In genomic region chr13:92488249-92488845, GRCh38 we compare ENCODE assay signal across 27 cellular contexts.
"Had no signal": no experiment of that assay in that cellular context is flagged by ENCODE, and none has a peak within 500 bp of the region (broad histone marks: within the 10 kb centered on the region; RNA-seq: fewer than 3 reads in every experiment).

No MANE protein-coding gene starts in this region.

- DNase-seq: hypothalamus; immature natural killer cell; kidney; left colon; left lung; lower lobe of right lung; mammary epithelial cell; mesenchymal stem cell; naive B cell; natural killer cell; nephron progenitor cell; pancreas; posterior cingulate gyrus; retina; right cardiac atrium; spleen; stimulated activated CD4-positive, alpha-beta T cell treated with anti-CD3 and anti-CD28 coated beads, Interleukin-4, amount 100 ng/mL, for 24 hours; stimulated activated naive CD4-positive, alpha-beta T cell; tibial artery; trophoblast cell; upper lobe of right lung had no signal

- ATAC-seq: left colon; left lung; lower lobe of right lung; natural killer cell; pancreas; right cardiac atrium; sciatic nerve; stimulated activated effector memory CD8-positive, alpha-beta T cell treated with anti-CD3 and anti-CD28 coated beads, Interleukin-12 subunit alpha, Interleukin-12 subunit beta, amount 100 ng/mL, for 72 hours; upper lobe of right lung had no signal

- H3K36me3 ChIP-seq: left lung, lower lobe of right lung, pancreas, prostate gland, spleen, suprapubic skin, thoracic aorta, tibial artery, upper lobe of right lung had no signal

- H3K27ac ChIP-seq: left lung, lower lobe of right lung, pancreas, prostate gland, skin epidermis, spleen, suprapubic skin, thoracic aorta, tibial artery, upper lobe of right lung had no signal

- H3K4me1 ChIP-seq: left lung, lower lobe of right lung, pancreas, prostate gland, spleen, suprapubic skin, tibial artery, upper lobe of right lung had no signal

- H3K9me3 ChIP-seq: left lung, lower lobe of right lung, pancreas, prostate gland, suprapubic skin, thoracic aorta, tibial artery, upper lobe of right lung had no signal

- H3K27me3 ChIP-seq: left lung, pancreas, spleen, suprapubic skin, tibial artery, upper lobe of right lung had no signal

- H3K4me3 ChIP-seq: left lung, lower lobe of right lung, pancreas, prostate gland, skin epidermis, spleen, suprapubic skin, thoracic aorta, tibial artery, upper lobe of right lung had no signal
